In the genomic region with DNA sequence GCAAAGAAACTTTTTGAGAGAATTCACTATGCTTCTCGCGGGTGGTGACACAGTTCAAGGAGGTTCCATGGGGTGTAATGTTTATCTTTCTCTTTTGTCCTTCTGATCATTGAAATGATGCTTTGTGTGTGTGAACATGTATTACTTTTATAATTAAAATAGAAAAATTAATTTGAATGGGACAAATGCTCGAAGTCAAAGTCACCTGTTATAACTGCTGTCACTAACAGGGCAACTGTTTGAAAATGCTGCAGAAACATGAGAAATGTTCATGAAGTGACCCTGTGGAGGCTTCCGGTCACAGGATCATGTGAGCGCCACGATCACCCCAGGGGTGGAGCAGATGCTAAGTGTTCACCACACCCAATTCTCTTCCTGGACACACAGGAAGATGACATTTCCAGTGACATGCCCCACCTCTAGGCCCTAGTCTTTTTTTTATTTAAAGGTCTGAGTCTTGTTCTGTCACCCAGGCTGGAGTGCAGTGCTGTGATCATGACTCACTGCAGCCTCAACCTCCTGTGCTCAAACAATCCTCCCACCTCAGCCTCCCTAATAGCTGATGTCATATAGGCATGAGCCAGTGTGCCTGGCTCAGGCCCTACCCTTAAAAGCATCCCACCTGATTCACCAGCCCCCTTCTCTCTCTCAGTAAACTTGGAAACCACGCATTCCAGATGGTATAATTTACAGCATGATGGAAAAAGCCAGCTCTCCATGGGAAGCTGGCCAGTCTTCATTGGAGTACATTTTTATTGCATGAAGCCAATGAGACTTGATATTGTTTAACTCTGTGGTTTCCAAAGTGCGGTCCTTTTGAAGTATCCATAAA, we compare ENCODE assay signal across 9 cellular contexts. TPM values are rescaled to one million over a fixed set of nuclear protein-coding genes. Genes with fewer than 3 reads are reported as not detected.
A peak's percentile ranks its signal among the peaks of the same experiment; 100 is the strongest.
DNase-seq lines count a peak whose midpoint lies in the region; ATAC-seq, FAIRE-seq and TF ChIP-seq lines count a peak whose summit lies in the region.
"Had no signal": no experiment of that assay in that cellular context is flagged by ENCODE, and none has a peak within 500 bp of the region (broad histone marks: within the 10 kb centered on the region; RNA-seq: fewer than 3 reads in every experiment).

No MANE protein-coding gene starts in this region.

- H3K27ac Mint-ChIP-seq in effector memory CD8-positive, alpha-beta T cell, result peak overlapping the region; percentile 87 to 90
- no peak overlapping the region for H3K27ac Mint-ChIP-seq in endodermal cell

- H3K36me3 ChIP-seq in Peyer's patch, result no peaks in the 10 kb centered on the region
- H3K36me3 ChIP-seq in small intestine (ENCODE audit: control insufficient read depth in 2 of 2, insufficient read depth in 2 of 2, low read length in 2 of 2), result no peaks in the 10 kb centered on the region
- H3K36me3 ChIP-seq in endodermal cell (ENCODE audit: control insufficient read depth, insufficient read depth, low read length), result no peaks in the 10 kb centered on the region
- H3K36me3 ChIP-seq: ascending aorta had no signal

- TF ChIP-seq POLR2A in Peyer's patch (IDR thresholded peaks at IDR 0.05), result no peak

- no peaks in the 10 kb centered on the region for H3K27me3 Mint-ChIP-seq in effector memory CD8-positive, alpha-beta T cell
- peaks cover 36% of the 10 kb centered on the region for H3K27me3 Mint-ChIP-seq in endodermal cell (ENCODE audit: insufficient read depth)

- TF ChIP-seq CTCF in GM20000 (IDR thresholded peaks at IDR 0.05; ENCODE audit: extremely low read depth, missing control alignments) (no peak), Peyer's patch (IDR thresholded peaks at IDR 0.05) (no peak), endodermal cell (conservative IDR thresholded peaks at IDR 0.05) (no peak)

- FAIRE-seq in small intestine (lab: Jason Lieb, UNC), result no peak

- intact Hi-C loops in head of caudate nucleus (cut with DNase I), result no loop called here

- H3K27me3 ChIP-seq in Peyer's patch (no peaks in the 10 kb centered on the region), small intestine (ENCODE audit: control insufficient read depth in 2 of 2, insufficient read depth in 2 of 2, low read length in 2 of 2) (no peaks in the 10 kb centered on the region), endodermal cell (ENCODE audit: control insufficient read depth, insufficient read depth, low read length, poor library complexity, severe bottlenecking) (no peaks in the 10 kb centered on the region)
- H3K27me3 ChIP-seq: ascending aorta had no signal

- no peaks in the 10 kb centered on the region for H3K9me3 Mint-ChIP-seq in effector memory CD8-positive, alpha-beta T cell
- H3K9me3 Mint-ChIP-seq in endodermal cell, result no peaks in the 10 kb centered on the region

- ATAC-seq in effector memory CD8-positive, alpha-beta T cell (replicated peaks), result peak; percentile 91
- ATAC-seq in HG02970 (IDR thresholded peaks at IDR 0.05; ENCODE audit: low FRiP score, unreplicated experiment) (no peak), HG02610 (IDR thresholded peaks at IDR 0.05; ENCODE audit: unreplicated experiment) (no peak)

- H3K4me3 ChIP-seq in Peyer's patch, result no peak overlapping the region
- no peak overlapping the region for H3K4me3 ChIP-seq in small intestine (ENCODE audit: low read depth in 1 of 2, low read length in 2 of 2)
- H3K4me3 ChIP-seq in endodermal cell (ENCODE audit: low read length), result no peak overlapping the region
- H3K4me3 ChIP-seq: ascending aorta had no signal

- WGBS in small intestine, 3 donors, result 63 to 79% (median 72%) methylated on average over 8 of the region's 8 CpGs
- 88 to 95% methylated on average over 6 to 8 of the region's 8 CpGs for WGBS in endodermal cell (ENCODE audit: insufficient coverage in 1 of 2, insufficient read length in 1 of 2), 2 experiments

- H3K4me1 ChIP-seq in Peyer's patch (peaks cover 0 to 11% (median 0%) of the 10 kb centered on the region in 4 donors), small intestine (ENCODE audit: control insufficient read depth in 2 of 2, insufficient read depth in 1 of 2, low read depth in 1 of 2, low read length in 1 of 2) (no peaks in the 10 kb centered on the region), endodermal cell (ENCODE audit: control insufficient read depth, insufficient read depth, low read length) (no peaks in the 10 kb centered on the region)
- H3K4me1 ChIP-seq: ascending aorta had no signal

- H3K27ac ChIP-seq in Peyer's patch (peak overlapping the region; percentile 16 to 58 (median 44)), small intestine (ENCODE audit: low read depth in 1 of 2, low read length in 1 of 2) (peak overlapping the region in 1 of 2 donors; percentile 12), endodermal cell (ENCODE audit: low read depth, low read length) (no peak overlapping the region)
- H3K27ac ChIP-seq: ascending aorta had no signal

- H3K9ac ChIP-seq in endodermal cell (ENCODE audit: extremely low read depth, low read length, poor library complexity, severe bottlenecking), result no peak overlapping the region

- H3K36me3 Mint-ChIP-seq in effector memory CD8-positive, alpha-beta T cell (ENCODE audit: insufficient read depth), result no peaks in the 10 kb centered on the region
- no peaks in the 10 kb centered on the region for H3K36me3 Mint-ChIP-seq in endodermal cell (ENCODE audit: low read depth)

- H3K9me3 ChIP-seq in Peyer's patch (no peaks in the 10 kb centered on the region), small intestine (ENCODE audit: control insufficient read depth, low read depth) (no peaks in the 10 kb centered on the region), endodermal cell (ENCODE audit: control insufficient read depth, low read length) (no peaks in the 10 kb centered on the region)
- H3K9me3 ChIP-seq: ascending aorta had no signal

- peaks cover 36 to 41% of the 10 kb centered on the region in 2 donors for H3K4me1 Mint-ChIP-seq in effector memory CD8-positive, alpha-beta T cell (ENCODE audit: low read depth in 2 of 2)
- H3K4me1 Mint-ChIP-seq in endodermal cell, result peaks cover 5% of the 10 kb centered on the region

- peak overlapping the region; percentile 51 to 54 for H3K4me3 Mint-ChIP-seq in effector memory CD8-positive, alpha-beta T cell
- no peak overlapping the region for H3K4me3 Mint-ChIP-seq in endodermal cell

- DNase-seq in GM20000 (ENCODE audit: low spot score), result peak; percentile 58
- DNase-seq in Peyer's patch, result peak in 2 of 3 donors; percentile 64 to 83
- peak in 1 of 3 experiments; percentile 29 for DNase-seq in effector memory CD8-positive, alpha-beta T cell
- DNase-seq in small intestine, result peak; percentile 24
- no peak for DNase-seq in endodermal cell
- no peak for DNase-seq in head of caudate nucleus

RNA-seq across cellular contexts. Expression of gene AGRP, which starts 21.1 kb away (rescaled TPM):
- total RNA-seq in Peyer's patch (not detected), endodermal cell (not detected)
- under 1 TPM in 1 of 3 donors, not detected in 2; 0.10 TPM for polyA plus RNA-seq in small intestine
- polyA plus RNA-seq in endodermal cell (2013, experiment 1 of 2), result not detected
- polyA plus RNA-seq in endodermal cell (2013, experiment 2 of 2), result not detected
- total RNA-seq: ascending aorta had no signal

RNA-seq across cellular contexts. Expression of gene ATP6V0D1, which starts 23.4 kb away (rescaled TPM):
- total RNA-seq in Peyer's patch (100 to 1,000 TPM; 131 to 223 (median 202) TPM), endodermal cell (10 to 100 TPM; 56.0 to 58.3 TPM)
- 100 to 1,000 TPM; 120 to 158 (median 154) TPM for polyA plus RNA-seq in small intestine
- polyA plus RNA-seq in endodermal cell (2013, experiment 1 of 2), result 55.7 TPM
- 51.4 TPM for polyA plus RNA-seq in endodermal cell (2013, experiment 2 of 2)

RNA-seq across cellular contexts. Expression of gene RIPOR1, which starts 24.2 kb away (rescaled TPM):
- 10 to 100 TPM; 10.5 to 70.1 (median 42.5) TPM for total RNA-seq in Peyer's patch
- 10 to 100 TPM in 2 of 3 donors, 1 to 10 TPM in 1; 2.9 to 19.1 (median 11.3) TPM for polyA plus RNA-seq in small intestine
- 10 to 100 TPM; 39.9 to 54.1 TPM for total RNA-seq in endodermal cell
- polyA plus RNA-seq in endodermal cell (2013, experiment 1 of 2), result 29.8 TPM
- 29.6 TPM for polyA plus RNA-seq in endodermal cell (2013, experiment 2 of 2)

RNA-seq across cellular contexts. Expression of gene CTCF, which starts 57.9 kb away (rescaled TPM):
- 10 to 100 TPM; 35.3 to 59.4 (median 42.7) TPM for total RNA-seq in Peyer's patch
- 10 to 100 TPM; 23.5 to 24.6 (median 23.7) TPM for polyA plus RNA-seq in small intestine
- 10 to 100 TPM; 61.3 to 74.6 TPM for total RNA-seq in endodermal cell
- 62.2 TPM for polyA plus RNA-seq in endodermal cell (2013, experiment 1 of 2)
- 62.9 TPM for polyA plus RNA-seq in endodermal cell (2013, experiment 2 of 2)

Comparison
In these comparisons a context has a peak if more than half of its experiments do, and no peak if none do; other contexts are left out.
1. DNase-seq: peak in GM20000 (single experiment), Peyer's patch (2 of 3) and small intestine (single experiment); none in endodermal cell (single experiment) and head of caudate nucleus (0 of 42).